ENCODE assay signal across 9 cellular contexts in genomic region chr14:75310295-75311059, GRCh38. TPM values are rescaled to one million over a fixed set of nuclear protein-coding genes. Genes with fewer than 3 reads are reported as not detected.
DNase-seq lines count a peak whose midpoint lies in the region; ATAC-seq and TF ChIP-seq lines count a peak whose summit lies in the region.
"Had no signal": no experiment of that assay in that cellular context is flagged by ENCODE, and none has a peak within 500 bp of the region (broad histone marks: within the 10 kb centered on the region; RNA-seq: fewer than 3 reads in every experiment).

No MANE protein-coding gene starts in this region.

- no peak overlapping the region for H3K27ac Mint-ChIP-seq in naive thymus-derived CD8-positive, alpha-beta T cell

- H3K4me3 ChIP-seq in A673 (ENCODE audit: low read depth, low read length, poor library complexity, severe bottlenecking) (no peak overlapping the region), spleen (no peak overlapping the region)

- TF ChIP-seq POLR2A in spleen (IDR thresholded peaks at IDR 0.05) = no peak

- H3K9me3 Mint-ChIP-seq in naive thymus-derived CD8-positive, alpha-beta T cell = no peaks in the 10 kb centered on the region

- no peaks in the 10 kb centered on the region for H3K36me3 ChIP-seq in A673 (ENCODE audit: insufficient read depth, low read length, poor library complexity, severe bottlenecking)
- H3K36me3 ChIP-seq in spleen = no peaks in the 10 kb centered on the region

- no peaks in the 10 kb centered on the region for H3K36me3 Mint-ChIP-seq in naive thymus-derived CD8-positive, alpha-beta T cell

- no peak overlapping the region for H3K27ac ChIP-seq in A673 (ENCODE audit: low read depth, low read length, poor library complexity, severe bottlenecking)
- peak overlapping the region in 7 of 8 donors; percentile 30 to 76 (median 62) for H3K27ac ChIP-seq in spleen
- H3K27ac ChIP-seq: C4-2B had no signal

- H3K9me3 ChIP-seq in A673 (ENCODE audit: low read depth, low read length, poor library complexity, severe bottlenecking) (no peaks in the 10 kb centered on the region), spleen (no peaks in the 10 kb centered on the region)

- intact Hi-C loops in A673 (cut with micrococcal nuclease; ENCODE audit: unreplicated experiment) = no loop called here
- intact Hi-C loops in spleen (cut with DNase I; ENCODE audit: low total_unique reads) = loop anchor here (10.0 kb wide), 1 partner anchor 254 kb away; no protein-coding TSS in a partner anchor

- no peak for TF ChIP-seq CTCF in A673 (conservative IDR thresholded peaks at IDR 0.05; ENCODE audit: low read depth, low read length)
- TF ChIP-seq CTCF in spleen (IDR thresholded peaks at IDR 0.05 in 8 of 11, conservative IDR thresholded peaks at IDR 0.05 in 3 of 11) = no peak

- DNase-seq in A673 (ENCODE audit: low spot score) (peak; percentile 69), NCI-H1694 treated with DMSO at 0.1 percent for 48 hours (lab: John Stamatoyannopoulos, UW) (peak; percentile 74), cerebellar cortex (ENCODE audit: low spot score) (peak; percentile 20), kidney tubule cell (ENCODE audit: low spot score) (peak; percentile 82), spleen (no peak)
- no peak for DNase-seq in naive thymus-derived CD8-positive, alpha-beta T cell
- DNase-seq in stimulated activated CD4-positive, alpha-beta T cell treated with anti-CD3 and anti-CD28 coated beads, Interleukin-4, amount 100 ng/mL, for 4 hours = no peak

- no peak for ATAC-seq in naive thymus-derived CD8-positive, alpha-beta T cell
- ATAC-seq in HG02852 (IDR thresholded peaks at IDR 0.05; ENCODE audit: unreplicated experiment) = no peak

- no TSS peak for BruUV-seq in A673 (replicated peaks; lab: Mats Ljungman, UMichigan)

- CTCF ChIA-PET in A673 (lab: Charles Lee) = interaction anchor here (1.2 kb wide), 1 partner anchor 714 kb away, joined by 6 read pairs; no protein-coding TSS in a partner anchor

- H3K27me3 ChIP-seq in A673 (replicated peaks; ENCODE audit: insufficient read depth, low read depth, low read length, poor library complexity) (no peaks in the 10 kb centered on the region), spleen (replicated peaks in 1 of 7) (no peaks in the 10 kb centered on the region)

- POLR2A ChIA-PET in A673 (lab: Charles Lee; ENCODE audit: low non-redundant PET) = no interaction called here
- POLR2A ChIA-PET in naive thymus-derived CD8-positive, alpha-beta T cell (lab: Charles Lee) = no interaction called here

- H3K4me1 ChIP-seq in A673 (ENCODE audit: insufficient read depth, low read length, poor library complexity, severe bottlenecking) (peaks cover 16% of the 10 kb centered on the region), spleen (peaks cover 7 to 73% (median 29%) of the 10 kb centered on the region in 6 donors)

- 52 to 59% (median 55%) methylated on average over 11 of the region's 11 CpGs for WGBS in spleen, 5 donors

- H3K4me3 Mint-ChIP-seq in naive thymus-derived CD8-positive, alpha-beta T cell = no peak overlapping the region

- peaks cover 4 to 19% (median 6%) of the 10 kb centered on the region in 4 donors for H3K4me1 Mint-ChIP-seq in naive thymus-derived CD8-positive, alpha-beta T cell

- H3K27me3 Mint-ChIP-seq in naive thymus-derived CD8-positive, alpha-beta T cell = peaks cover 0 to 8% (median 0%) of the 10 kb centered on the region in 5 donors

RNA-seq across cellular contexts. Expression of gene FOS, which starts 31.8 kb away (rescaled TPM):
- 10.2 and 13.7 TPM in 2 replicates for total RNA-seq in A673 (2021)
- 100 to 1,000 TPM in 5 of 7 donors, 10 to 100 TPM in 2; 46.0 to 414 (median 192) TPM for total RNA-seq in spleen
- polyA plus RNA-seq in spleen = 10 to 100 TPM; 18.8 to 32.9 (median 20.2) TPM
- total RNA-seq in naive thymus-derived CD8-positive, alpha-beta T cell = 1 to 10 TPM; 9.4 to 9.6 TPM
- polyA plus RNA-seq in naive thymus-derived CD8-positive, alpha-beta T cell = 100 to 1,000 TPM in 2 of 3 donors, 10 to 100 TPM in 1; 80.3 to 510 (median 252) TPM

Comparison
In these comparisons a context has a peak if more than half of its experiments do, and no peak if none do; other contexts are left out.
1. DNase-seq: peak in A673 (single experiment), NCI-H1694 treated with DMSO at 0.1 percent for 48 hours (single experiment), cerebellar cortex (single experiment) and kidney tubule cell (single experiment); none in spleen (single experiment), naive thymus-derived CD8-positive, alpha-beta T cell (0 of 10) and stimulated activated CD4-positive, alpha-beta T cell treated with anti-CD3 and anti-CD28 coated beads, Interleukin-4, amount 100 ng/mL, for 4 hours (0 of 2).